In the genomic region with DNA sequence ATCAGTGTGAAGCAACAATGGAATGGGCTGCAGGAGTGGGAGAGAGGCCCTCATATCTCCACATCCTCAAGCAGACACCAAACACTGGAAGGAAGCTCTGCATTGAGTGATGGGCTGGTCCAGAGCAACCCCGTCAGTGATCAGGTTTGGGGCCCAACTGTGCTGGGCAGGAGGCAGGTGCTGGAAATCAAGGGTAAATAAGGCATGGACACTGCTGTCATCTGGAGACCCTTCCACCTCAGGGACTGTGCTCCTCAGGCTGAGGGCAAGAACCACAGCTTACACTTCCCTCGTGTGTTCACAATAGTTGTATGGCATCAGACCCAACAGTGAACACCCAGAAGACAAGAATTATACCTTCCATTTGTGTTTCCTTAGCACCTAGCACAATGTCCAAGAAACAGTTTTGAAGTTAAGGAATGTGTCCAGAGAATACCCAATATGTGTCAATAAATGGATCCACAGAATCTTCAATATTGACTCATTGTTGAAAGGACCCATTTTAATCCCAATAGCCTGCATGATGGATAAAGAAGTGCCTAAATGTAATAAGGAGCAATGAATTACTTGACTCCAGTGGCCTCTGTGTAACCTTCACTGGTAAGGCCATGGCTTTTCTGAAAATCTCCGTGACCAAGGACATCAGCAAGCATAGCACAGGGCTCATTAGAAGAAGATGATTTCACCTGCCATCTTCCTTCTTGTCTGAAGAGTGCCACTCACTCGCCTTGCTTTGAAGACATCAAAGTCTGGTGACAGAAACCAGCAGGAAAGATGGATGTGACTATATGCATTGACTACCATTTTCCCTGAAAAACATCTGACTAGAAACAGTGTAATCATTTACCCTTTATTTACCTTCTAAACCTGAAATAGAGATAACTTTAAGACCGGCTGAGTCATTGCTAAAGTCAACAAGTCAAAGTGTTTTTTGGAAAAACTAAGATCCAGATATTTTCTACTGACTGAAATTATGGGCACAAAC, we compare ENCODE assay signal across 23 cellular contexts. TPM values are rescaled to one million over a fixed set of nuclear protein-coding genes. Genes with fewer than 3 reads are reported as not detected.
"Had no signal": no experiment of that assay in that cellular context is flagged by ENCODE, and none has a peak within 500 bp of the region (broad histone marks: within the 10 kb centered on the region; RNA-seq: fewer than 3 reads in every experiment).

No MANE protein-coding gene starts in this region.

- DNase-seq: activated CD4-positive, alpha-beta T cell treated with anti-CD3 and anti-CD28 coated beads, Interleukin-2, amount 50 U/mL, for 48 hours; activated naive CD4-positive, alpha-beta T cell treated with Interleukin-2 at 50 U/mL for 16 hours; activated naive CD8-positive, alpha-beta T cell treated with anti-CD3 and anti-CD28 coated beads, Interleukin-2, amount 10 ng/mL, durations not matched to agents 7 days and 5 days; central memory CD4-positive, alpha-beta T cell; dorsolateral prefrontal cortex; foreskin melanocyte; left ventricle myocardium superior; naive thymus-derived CD4-positive, alpha-beta T cell; sigmoid colon; stimulated activated CD4-positive, alpha-beta T cell treated with anti-CD3 and anti-CD28 coated beads, Interleukin-4, amount 100 ng/mL, for 24 hours; T-helper 17 cell; testis; upper lobe of left lung had no signal

- FAIRE-seq: colon had no signal

- H3K4me1 ChIP-seq: neural progenitor cell, sigmoid colon, testis, upper lobe of left lung had no signal

- H3K9me3 ChIP-seq: sigmoid colon, testis, upper lobe of left lung had no signal

- H3K4me3 ChIP-seq: dorsolateral prefrontal cortex, neural progenitor cell, sigmoid colon, testis, upper lobe of left lung had no signal

- H3K27ac ChIP-seq: dorsolateral prefrontal cortex, neural progenitor cell, sigmoid colon, testis, upper lobe of left lung, VCaP had no signal

- H3K36me3 ChIP-seq: neural progenitor cell, sigmoid colon, upper lobe of left lung had no signal

- H3K27me3 ChIP-seq: dorsolateral prefrontal cortex, neural progenitor cell, sigmoid colon, testis, upper lobe of left lung had no signal

- H3K4me2 ChIP-seq: neural progenitor cell had no signal

- ATAC-seq: left ventricle myocardium superior; naive thymus-derived CD4-positive, alpha-beta T cell; stimulated activated effector memory CD8-positive, alpha-beta T cell treated with anti-CD3 and anti-CD28 coated beads, Interleukin-12 subunit alpha, Interleukin-12 subunit beta, amount 100 ng/mL, for 72 hours; T-helper 17 cell had no signal

RNA-seq across cellular contexts. Expression of a gene that starts 7.0 kb away (rescaled TPM):
- total RNA-seq: activated naive CD8-positive, alpha-beta T cell treated with anti-CD3 and anti-CD28 coated beads, Interleukin-2, amount 10 ng/mL, durations not matched to agents 7 days and 5 days; epithelial cell of proximal tubule; fibroblast of lung; kidney epithelial cell; left ventricle myocardium superior; naive thymus-derived CD4-positive, alpha-beta T cell; osteocyte; pulmonary artery endothelial cell; sigmoid colon; T-helper 17 cell had no signal
- polyA plus RNA-seq: fibroblast of lung; naive thymus-derived CD4-positive, alpha-beta T cell had no signal

RNA-seq across cellular contexts. Expression of a gene that starts 34.3 kb away (rescaled TPM):
- total RNA-seq: activated naive CD8-positive, alpha-beta T cell treated with anti-CD3 and anti-CD28 coated beads, Interleukin-2, amount 10 ng/mL, durations not matched to agents 7 days and 5 days; epithelial cell of proximal tubule; fibroblast of lung; kidney epithelial cell; left ventricle myocardium superior; mucosa of gallbladder; naive thymus-derived CD4-positive, alpha-beta T cell; osteocyte; pulmonary artery endothelial cell; sigmoid colon; T-helper 17 cell; upper lobe of left lung had no signal
- polyA plus RNA-seq: fibroblast of lung; naive thymus-derived CD4-positive, alpha-beta T cell had no signal

RNA-seq across cellular contexts. Expression of a gene that starts 60.0 kb away (rescaled TPM):
- total RNA-seq: activated naive CD8-positive, alpha-beta T cell treated with anti-CD3 and anti-CD28 coated beads, Interleukin-2, amount 10 ng/mL, durations not matched to agents 7 days and 5 days; epithelial cell of proximal tubule; fibroblast of lung; left ventricle myocardium superior; naive thymus-derived CD4-positive, alpha-beta T cell; osteocyte; pulmonary artery endothelial cell; sigmoid colon; T-helper 17 cell; testis had no signal
- polyA plus RNA-seq: fibroblast of lung; naive thymus-derived CD4-positive, alpha-beta T cell had no signal
